In genomic region chr2:25955869-25956535, GRCh38 we compare ENCODE assay signal across 1 cellular context.
TF ChIP-seq lines count a peak whose summit lies in the region.

No MANE protein-coding gene starts in this region.

TF ChIP-seq in H1, 55 proteins besides CTCF, POLR2A, EP300 and RAD21 (continued from another document):
- TF ChIP-seq MAX (IDR thresholded peaks at IDR 0.05) (no peak), HDAC6 (IDR thresholded peaks at IDR 0.05; ENCODE audit: low read depth, low read length) (no peak), RXRA (IDR thresholded peaks at IDR 0.05; ENCODE audit: insufficient read depth, low read depth, low read length) (no peak), BCL11A (IDR thresholded peaks at IDR 0.05; ENCODE audit: low read depth in 2 of 2, low read length in 2 of 2) (no peak), ZNF274 (IDR thresholded peaks at IDR 0.05; ENCODE audit: borderline replicate concordance, extremely low read depth, low read length) (no peak), TCF12 (IDR thresholded peaks at IDR 0.05; ENCODE audit: low read depth, low read length) (no peak), HDAC2 (IDR thresholded peaks at IDR 0.05; ENCODE audit: borderline replicate concordance in 1 of 2, low read depth in 2 of 2, low read length in 2 of 2) (no peak), CBX8 (IDR thresholded peaks at IDR 0.05; ENCODE audit: borderline replicate concordance, low read depth, low read length) (no peak)
